Comparison of ENCODE assay signal across 19 cellular contexts in the genomic region with DNA sequence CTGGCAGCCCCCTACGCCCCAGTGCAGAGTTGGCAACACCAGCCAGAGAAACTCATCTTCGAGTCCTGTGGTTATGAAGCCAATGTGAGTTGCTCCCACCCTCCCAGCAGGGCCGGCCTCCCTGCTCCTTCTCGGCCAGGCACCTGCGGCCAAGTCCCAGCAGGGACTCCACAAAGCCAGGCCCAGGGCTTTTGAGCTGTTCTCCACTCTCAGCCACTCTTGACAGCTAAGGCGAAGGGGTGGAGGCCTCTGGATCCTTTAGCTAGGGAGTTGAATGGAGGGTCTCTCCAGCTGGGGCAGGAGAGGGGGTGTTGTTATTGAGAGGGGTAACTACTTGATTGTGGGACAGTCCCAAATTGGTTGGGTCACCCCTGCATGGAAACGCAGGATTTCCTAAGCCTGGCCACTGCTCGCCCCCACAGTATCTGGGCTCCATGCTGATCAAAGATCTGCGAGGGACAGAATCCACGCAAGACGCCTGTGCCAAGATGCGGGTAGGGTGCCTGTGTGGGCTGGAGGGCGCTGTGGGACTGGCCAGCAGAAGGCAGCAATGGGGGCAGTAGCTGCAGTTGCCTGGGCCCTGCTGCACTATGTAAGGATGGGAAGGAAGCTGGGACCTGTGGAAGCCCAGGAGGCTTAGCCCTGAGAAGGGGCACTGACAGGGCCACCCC. TPM values are rescaled to one million over a fixed set of nuclear protein-coding genes. Genes with fewer than 3 reads are reported as not detected.
DNase-seq lines count a peak whose midpoint lies in the region; ATAC-seq and TF ChIP-seq lines count a peak whose summit lies in the region.
"Had no signal": no experiment of that assay in that cellular context is flagged by ENCODE, and none has a peak within 500 bp of the region (broad histone marks: within the 10 kb centered on the region; RNA-seq: fewer than 3 reads in every experiment).

No MANE protein-coding gene starts in this region.

- DNase-seq in GM13976 (ENCODE audit: low spot score) (peak; percentile 24), Peyer's patch (peak in 2 of 3 donors; percentile 15 to 30), sigmoid colon (peak; percentile 55), NCI-H2107 treated with DMSO at 0.1 percent for 48 hours (lab: John Stamatoyannopoulos, UW; ENCODE audit: unreplicated experiment) (no peak), GM10266 (ENCODE audit: extremely low spot score) (no peak), NCI-H1105 treated with DMSO at 0.1 percent for 48 hours (lab: John Stamatoyannopoulos, UW) (no peak)
- DNase-seq: AML-193; DMS79 treated with DMSO at 0.1 percent for 48 hours; erythroblast; gastrocnemius medialis; NCI-H1436; NCI-H2171; NCI-H526; nephron progenitor cell; psoas muscle; stimulated activated CD4-positive, alpha-beta T cell treated with anti-CD3 and anti-CD28 coated beads, Interleukin-4, amount 100 ng/mL, for 24 hours had no signal

- in situ Hi-C loops in GM13976 (cut with MboI; ENCODE audit: low sequenced_read_pairs, unreplicated experiment), result no loop called here

- TF ChIP-seq POLR2A in Peyer's patch (IDR thresholded peaks at IDR 0.05) (no peak), gastroesophageal sphincter (IDR thresholded peaks at IDR 0.05) (no peak), sigmoid colon (IDR thresholded peaks at IDR 0.05) (no peak)

- no peak for TF ChIP-seq EP300 in gastroesophageal sphincter (IDR thresholded peaks at IDR 0.05)
- TF ChIP-seq EP300 in sigmoid colon (IDR thresholded peaks at IDR 0.05), result no peak

- 100% methylated on average over 1 of the region's 13 CpGs; no CpG with 5 or more reads in 1 of the 2 donors for WGBS in gastroesophageal sphincter (ENCODE audit: low coverage in 1 of 2), 2 donors
- 95 to 96% methylated on average over 13 of the region's 13 CpGs for WGBS in sigmoid colon, 2 donors

- TF ChIP-seq CTCF in GM13976 (IDR thresholded peaks at IDR 0.05; ENCODE audit: borderline replicate concordance, control extremely low read depth, extremely low read depth, insufficient read depth, missing control alignments) (no peak), Peyer's patch (IDR thresholded peaks at IDR 0.05) (no peak), gastroesophageal sphincter (IDR thresholded peaks at IDR 0.05) (no peak), sigmoid colon (IDR thresholded peaks at IDR 0.05) (no peak), GM10266 (IDR thresholded peaks at IDR 0.05; ENCODE audit: control insufficient read depth, insufficient read depth, low read depth, missing control alignments) (no peak)

- H3K27ac ChIP-seq in Peyer's patch (no peak overlapping the region), gastroesophageal sphincter (peak overlapping the region in 3 of 4 donors; percentile 68 to 72 (median 68)), sigmoid colon (peak overlapping the region; percentile 56 to 67 (median 64))
- H3K27ac ChIP-seq: psoas muscle had no signal

- intact Hi-C loops in sigmoid colon (cut with DNase I), result no loop called here

- no peaks in the 10 kb centered on the region for H3K27me3 ChIP-seq in Peyer's patch
- H3K27me3 ChIP-seq in gastroesophageal sphincter, result no peaks in the 10 kb centered on the region
- no peaks in the 10 kb centered on the region for H3K27me3 ChIP-seq in sigmoid colon
- H3K27me3 ChIP-seq: gastrocnemius medialis had no signal

- ATAC-seq in gastroesophageal sphincter (no peak), GM19463 (IDR thresholded peaks at IDR 0.05; ENCODE audit: unreplicated experiment) (no peak)
- ATAC-seq: psoas muscle had no signal

- peaks cover 0 to 98% (median 0%) of the 10 kb centered on the region in 3 donors for H3K36me3 ChIP-seq in Peyer's patch
- peaks cover 0 to 100% of the 10 kb centered on the region in 2 donors for H3K36me3 ChIP-seq in gastroesophageal sphincter
- peaks cover 72 to 100% (median 94%) of the 10 kb centered on the region in 4 donors for H3K36me3 ChIP-seq in sigmoid colon

- H3K4me3 ChIP-seq in Peyer's patch, result no peak overlapping the region
- H3K4me3 ChIP-seq in gastroesophageal sphincter, result no peak overlapping the region
- H3K4me3 ChIP-seq in sigmoid colon, result no peak overlapping the region
- H3K4me3 ChIP-seq: gastrocnemius medialis, psoas muscle had no signal

- H3K9me3 ChIP-seq in Peyer's patch, result no peaks in the 10 kb centered on the region
- no peaks in the 10 kb centered on the region for H3K9me3 ChIP-seq in gastroesophageal sphincter
- no peaks in the 10 kb centered on the region for H3K9me3 ChIP-seq in sigmoid colon
- H3K9me3 ChIP-seq: gastrocnemius medialis, psoas muscle had no signal

- H3K4me1 ChIP-seq in Peyer's patch, result peaks cover 0 to 8% (median 0%) of the 10 kb centered on the region in 4 donors
- peaks cover 0 to 76% (median 12%) of the 10 kb centered on the region in 3 donors for H3K4me1 ChIP-seq in gastroesophageal sphincter
- H3K4me1 ChIP-seq in sigmoid colon, result peaks cover 0 to 47% (median 25%) of the 10 kb centered on the region in 4 donors
- H3K4me1 ChIP-seq: gastrocnemius medialis, psoas muscle had no signal

RNA-seq across cellular contexts. Expression of gene TCP11, which starts 58.3 kb away (rescaled TPM):
- not detected for total RNA-seq in Peyer's patch
- total RNA-seq in gastroesophageal sphincter, result under 1 TPM in 1 of 4 donors, not detected in 3; 0.77 TPM
- under 1 TPM in 1 of 4 donors, not detected in 3; 0.66 TPM for total RNA-seq in sigmoid colon
- not detected for polyA plus RNA-seq in sigmoid colon
- total RNA-seq: psoas muscle had no signal
- polyA plus RNA-seq: small intestine had no signal

Comparison
In these comparisons a context has a peak if more than half of its experiments do, and no peak if none do; other contexts are left out.
1. DNase-seq: peak in GM13976 (single experiment), Peyer's patch (2 of 3) and sigmoid colon (single experiment); none in NCI-H2107 treated with DMSO at 0.1 percent for 48 hours (single experiment), GM10266 (single experiment) and NCI-H1105 treated with DMSO at 0.1 percent for 48 hours (single experiment).
2. H3K27ac ChIP-seq: peak in gastroesophageal sphincter (3 of 4) and sigmoid colon (4 of 4); none in Peyer's patch (0 of 4).